ENCODE assay signal across 1 cellular context in genomic region chr11:8962827-8963226, GRCh38.
TF ChIP-seq lines count a peak whose summit lies in the region.

No MANE protein-coding gene starts in this region.

TF ChIP-seq in SK-N-SH, 30 proteins besides CTCF, POLR2A, EP300 and RAD21 (continued from another document):
- no peak for TF ChIP-seq USF2 (IDR thresholded peaks at IDR 0.05; ENCODE audit: borderline replicate concordance, low read depth, low read length)
- no peak for TF ChIP-seq ELF1 (IDR thresholded peaks at IDR 0.05)
- TF ChIP-seq TAF1 (IDR thresholded peaks at IDR 0.05; ENCODE audit: borderline replicate concordance, low read depth, low read length), result no peak
- TF ChIP-seq PBX3 (IDR thresholded peaks at IDR 0.05), result no peak
- no peak for TF ChIP-seq FOSL2 (IDR thresholded peaks at IDR 0.05; ENCODE audit: borderline replicate concordance, low read depth)
- no peak for TF ChIP-seq REST (IDR thresholded peaks at IDR 0.05; ENCODE audit: low read depth, low read length)
- TF ChIP-seq CHD2 (IDR thresholded peaks at IDR 0.05; ENCODE audit: low read length, partially characterized antibody), result no peak
- no peak for TF ChIP-seq GATA2 (CRISPR knock-in tag; IDR thresholded peaks at IDR 0.05)
- TF ChIP-seq RCOR1 (IDR thresholded peaks at IDR 0.05; ENCODE audit: low read length), result no peak
- TF ChIP-seq GABPA (IDR thresholded peaks at IDR 0.05; ENCODE audit: low read depth), result no peak
- TF ChIP-seq TCF12 (IDR thresholded peaks at IDR 0.05), result no peak
- no peak for TF ChIP-seq NRF1 (IDR thresholded peaks at IDR 0.05; ENCODE audit: low read depth, low read length)
